Comparison of ENCODE assay signal across 1 cellular context in the genomic region with DNA sequence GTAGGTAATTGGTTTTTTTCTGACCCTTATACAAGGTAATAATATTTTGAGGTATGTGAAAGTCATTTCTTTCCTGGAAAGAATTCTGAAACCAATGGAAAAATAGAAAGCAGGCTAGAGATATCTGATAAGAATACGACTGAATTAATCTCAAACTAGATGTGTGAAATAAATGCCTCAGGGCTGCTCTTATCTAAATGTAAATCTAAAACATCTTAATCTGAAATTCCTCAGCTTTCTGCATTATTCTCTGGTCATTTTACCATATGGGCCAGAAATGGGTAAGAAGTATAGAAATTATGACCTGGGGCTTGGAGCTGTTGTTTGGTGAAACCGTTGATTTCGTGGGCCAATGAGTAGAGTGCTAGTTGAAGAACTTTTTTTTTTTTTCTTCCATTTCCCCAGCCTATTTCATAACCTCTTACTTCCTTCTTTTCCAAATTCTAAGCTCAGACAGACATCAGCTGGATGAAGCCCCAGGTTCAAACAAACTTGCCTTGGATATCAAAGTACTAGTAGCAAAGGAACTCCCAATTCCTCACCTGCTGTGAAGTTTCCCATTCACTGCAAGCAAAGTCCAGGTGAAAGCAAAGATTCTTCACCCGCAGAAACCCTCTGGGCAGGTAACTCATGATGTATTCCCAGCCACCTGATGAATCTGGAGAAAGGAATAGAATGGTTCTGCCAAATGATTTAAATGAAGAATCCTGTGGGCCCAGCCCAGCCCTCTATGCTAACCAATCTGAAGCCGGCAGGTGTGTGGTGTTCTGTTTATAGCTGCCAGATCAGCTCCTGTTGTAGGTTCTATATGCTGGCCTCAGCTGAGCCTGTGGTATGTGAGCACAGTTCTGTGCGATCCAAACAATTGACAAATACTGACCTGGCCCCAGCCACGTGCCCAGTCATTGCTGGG.
TF ChIP-seq lines count a peak whose summit lies in the region.

No MANE protein-coding gene starts in this region.

TF ChIP-seq in GM23338, 12 proteins besides CTCF, POLR2A, EP300 and RAD21 (continued from another document):
- TF ChIP-seq, protein P1, sequence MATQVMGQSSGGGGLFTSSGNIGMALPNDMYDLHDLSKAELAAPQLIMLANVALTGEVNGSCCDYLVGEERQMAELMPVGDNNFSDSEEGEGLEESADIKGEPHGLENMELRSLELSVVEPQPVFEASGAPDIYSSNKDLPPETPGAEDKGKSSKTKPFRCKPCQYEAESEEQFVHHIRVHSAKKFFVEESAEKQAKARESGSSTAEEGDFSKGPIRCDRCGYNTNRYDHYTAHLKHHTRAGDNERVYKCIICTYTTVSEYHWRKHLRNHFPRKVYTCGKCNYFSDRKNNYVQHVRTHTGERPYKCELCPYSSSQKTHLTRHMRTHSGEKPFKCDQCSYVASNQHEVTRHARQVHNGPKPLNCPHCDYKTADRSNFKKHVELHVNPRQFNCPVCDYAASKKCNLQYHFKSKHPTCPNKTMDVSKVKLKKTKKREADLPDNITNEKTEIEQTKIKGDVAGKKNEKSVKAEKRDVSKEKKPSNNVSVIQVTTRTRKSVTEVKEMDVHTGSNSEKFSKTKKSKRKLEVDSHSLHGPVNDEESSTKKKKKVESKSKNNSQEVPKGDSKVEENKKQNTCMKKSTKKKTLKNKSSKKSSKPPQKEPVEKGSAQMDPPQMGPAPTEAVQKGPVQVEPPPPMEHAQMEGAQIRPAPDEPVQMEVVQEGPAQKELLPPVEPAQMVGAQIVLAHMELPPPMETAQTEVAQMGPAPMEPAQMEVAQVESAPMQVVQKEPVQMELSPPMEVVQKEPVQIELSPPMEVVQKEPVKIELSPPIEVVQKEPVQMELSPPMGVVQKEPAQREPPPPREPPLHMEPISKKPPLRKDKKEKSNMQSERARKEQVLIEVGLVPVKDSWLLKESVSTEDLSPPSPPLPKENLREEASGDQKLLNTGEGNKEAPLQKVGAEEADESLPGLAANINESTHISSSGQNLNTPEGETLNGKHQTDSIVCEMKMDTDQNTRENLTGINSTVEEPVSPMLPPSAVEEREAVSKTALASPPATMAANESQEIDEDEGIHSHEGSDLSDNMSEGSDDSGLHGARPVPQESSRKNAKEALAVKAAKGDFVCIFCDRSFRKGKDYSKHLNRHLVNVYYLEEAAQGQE (IDR thresholded peaks at IDR 0.05; ENCODE audit: unreplicated experiment) = no peak
- TF ChIP-seq ETS1 (IDR thresholded peaks at IDR 0.05) (no peak), POLR2AphosphoS5 (IDR thresholded peaks at IDR 0.05; ENCODE audit: low read depth) (no peak), EZH2phosphoT487 (IDR thresholded peaks at IDR 0.05; ENCODE audit: unreplicated experiment) (no peak), NANOG (IDR thresholded peaks at IDR 0.05; ENCODE audit: borderline replicate concordance) (no peak), STAT1 (IDR thresholded peaks at IDR 0.05; ENCODE audit: unreplicated experiment) (no peak), ZNF462 (CRISPR knock-in tag; IDR thresholded peaks at IDR 0.05) (no peak), CREB1 (CRISPR knock-in tag; IDR thresholded peaks at IDR 0.05; ENCODE audit: low read depth) (no peak)
TF ChIP-seq in GM23338: peak in this region for 0.
